In the genomic region with DNA sequence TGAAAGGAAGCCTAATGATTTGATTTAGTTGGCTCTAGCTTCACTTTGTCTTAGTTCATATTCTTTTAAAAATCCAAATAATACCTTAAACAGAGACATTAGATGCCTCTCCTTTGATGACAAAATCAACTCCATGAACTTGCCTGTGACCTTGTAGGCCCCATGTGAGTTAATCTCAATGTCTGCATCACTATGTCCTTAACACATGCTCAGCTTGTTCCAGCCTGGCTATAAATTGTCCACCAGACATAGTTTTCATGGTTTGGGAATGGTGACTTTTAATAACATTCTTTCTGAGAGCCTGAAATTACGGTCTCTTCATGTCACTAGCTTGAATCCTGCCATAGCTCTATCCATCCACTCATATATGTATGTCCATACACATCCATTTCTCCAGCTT, we compare ENCODE assay signal across 20 cellular contexts.
"Had no signal": no experiment of that assay in that cellular context is flagged by ENCODE, and none has a peak within 500 bp of the region (broad histone marks: within the 10 kb centered on the region; RNA-seq: fewer than 3 reads in every experiment).

No MANE protein-coding gene starts in this region.

- ATAC-seq: activated CD8-positive, alpha-beta T cell treated with anti-CD3 and anti-CD28 coated beads, Interleukin-2, amount 10 ng/mL, durations not matched to agents 7 days and 5 days; activated naive CD8-positive, alpha-beta T cell treated with anti-CD3 and anti-CD28 coated beads, Interleukin-2, amount 50 U/mL, for 24 hours; left lobe of liver; natural killer cell treated with Interleukin-12 subunit alpha and Interleukin-12 subunit beta and Interleukin-15 and Interleukin-18, amount 100 ng/mL, for 72 hours had no signal

- DNase-seq: activated CD4-positive, alpha-beta T cell treated with anti-CD3 and anti-CD28 coated beads for 1 hour; activated CD4-positive, alpha-beta T cell treated with anti-CD3 and anti-CD28 coated beads, Interleukin-2, amount 50 U/mL, for 1 hour; activated CD8-positive, alpha-beta T cell treated with anti-CD3 and anti-CD28 coated beads, Interleukin-2, amount 10 ng/mL, durations not matched to agents 7 days and 5 days; activated gamma-delta T cell; activated naive CD4-positive, alpha-beta T cell treated with anti-CD3 and anti-CD28 coated beads, Interleukin-2, amount 50 U/mL, for 16 hours; activated naive CD8-positive, alpha-beta T cell treated with anti-CD3 and anti-CD28 coated beads, Interleukin-2, amount 50 U/mL, for 24 hours; anterior cingulate cortex; central memory CD4-positive, alpha-beta T cell; dorsolateral prefrontal cortex; immature natural killer cell; mammary epithelial cell; right cardiac atrium; stimulated activated CD4-positive, alpha-beta T cell treated with anti-CD3 and anti-CD28 coated beads, Interleukin-1b, Interleukin-23, amount 100 ng/mL, for 48 hours; T-helper 1 cell; tibial artery had no signal

- H3K4me1 ChIP-seq: parathyroid adenoma, tibial artery had no signal

- H3K27me3 ChIP-seq: tibial artery had no signal

- H3K27ac ChIP-seq: dorsolateral prefrontal cortex, parathyroid adenoma, tibial artery had no signal

- FAIRE-seq: colon, TTC549 had no signal

- H3K36me3 ChIP-seq: tibial artery had no signal

- H2AFZ ChIP-seq: parathyroid adenoma had no signal

- H3K9ac ChIP-seq: parathyroid adenoma had no signal

- H3K4me3 ChIP-seq: dorsolateral prefrontal cortex, tibial artery had no signal

- H3K79me2 ChIP-seq: parathyroid adenoma had no signal

- H3K9me3 ChIP-seq: tibial artery had no signal
